8 cellular contexts compared by ENCODE assay signal in the genomic region with DNA sequence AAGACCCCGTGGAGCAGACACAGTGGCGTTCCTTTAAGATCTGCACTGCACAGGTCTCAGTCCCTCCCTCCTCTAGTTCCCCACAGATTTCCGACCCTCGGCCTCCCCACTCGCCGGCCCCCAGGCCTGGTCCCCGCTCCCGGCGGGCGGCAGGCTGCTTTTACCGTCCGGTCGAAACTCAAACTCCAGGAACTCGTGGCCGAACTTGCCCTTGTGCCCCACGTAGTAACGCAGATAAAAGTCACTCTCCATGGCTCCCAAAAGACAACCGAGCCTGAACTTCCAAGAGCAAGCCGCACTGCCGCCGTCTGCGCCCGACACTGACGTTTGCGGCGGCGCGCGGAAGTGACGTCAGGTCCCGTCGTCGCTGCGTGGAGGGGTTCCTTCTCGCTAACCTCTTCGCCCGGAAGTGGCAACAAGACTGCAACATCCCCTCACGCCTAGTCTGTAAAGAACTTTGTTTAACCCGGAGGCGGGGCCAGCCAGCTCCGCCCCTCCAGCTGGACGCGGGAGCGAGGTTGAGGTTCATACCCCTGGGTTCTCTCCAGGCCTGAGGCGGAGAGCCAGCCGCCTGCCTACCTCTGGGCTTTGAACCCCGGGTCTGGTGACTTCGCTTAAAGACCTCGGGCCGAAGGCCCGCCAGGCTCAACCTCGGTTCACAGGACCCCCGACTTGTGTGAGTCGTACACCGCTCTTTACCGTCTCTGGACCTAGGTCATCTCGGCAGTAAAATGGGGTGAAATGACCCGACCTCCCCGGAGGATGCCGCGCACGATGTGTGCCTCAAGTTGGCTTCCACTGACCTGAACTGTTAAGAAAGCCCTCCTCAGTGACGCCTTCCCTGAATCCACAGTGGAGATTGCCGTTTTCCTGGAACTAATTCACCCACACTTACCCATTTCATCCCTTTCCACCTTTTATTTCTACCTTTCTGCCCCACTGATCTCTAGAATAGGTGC. TPM values are rescaled to one million over a fixed set of nuclear protein-coding genes. Genes with fewer than 3 reads are reported as not detected.
DNase-seq lines count a peak whose midpoint lies in the region; ATAC-seq and TF ChIP-seq lines count a peak whose summit lies in the region.

A gene (minus strand): TSS at position 322 of the 959 bp plus-strand sequence. CDS start 70 bp downstream, at position 252.

- no peak for TF ChIP-seq CTCF in left ventricle myocardium inferior (IDR thresholded peaks at IDR 0.05; ENCODE audit: borderline replicate concordance)
- peak in 2 of 4 experiments; percentile 12 to 35 for TF ChIP-seq CTCF in prostate gland (IDR thresholded peaks at IDR 0.05)

- H3K27ac Mint-ChIP-seq in T-helper 17 cell: peak within 1 kb of the TSS; percentile 96

- H3K27me3 Mint-ChIP-seq in T-helper 17 cell: no peaks in the 10 kb centered on the region

- WGBS in prostate gland: 2% methylated on average over 60 of the region's 64 CpGs
- WGBS in urinary bladder: 3% methylated on average over 64 of the region's 64 CpGs

- H3K9me3 ChIP-seq in T-helper 17 cell (ENCODE audit: control insufficient read depth, low read length, poor library complexity, severe bottlenecking) (no peaks in the 10 kb centered on the region), left ventricle myocardium inferior (replicated peaks) (no peaks in the 10 kb centered on the region), prostate gland (no peaks in the 10 kb centered on the region)

- peak; percentile 73 for TF ChIP-seq POLR2A in GM15510 (IDR thresholded peaks at IDR 0.05; ENCODE audit: borderline replicate concordance, extremely low read depth, insufficient read length)
- peak; percentile 53 for TF ChIP-seq POLR2A in prostate gland (IDR thresholded peaks at IDR 0.05)

- H3K4me3 Mint-ChIP-seq in T-helper 17 cell: peak within 1 kb of the TSS; percentile 99

- peak; percentile 94 for DNase-seq in NCI-H1694 treated with DMSO at 0.1 percent for 48 hours (lab: John Stamatoyannopoulos, UW)
- peak; percentile 87 to 94 (median 88) for DNase-seq in T-helper 17 cell
- DNase-seq in amygdala (lab: John Stamatoyannopoulos, UW): peak; percentile 66 to 96 (median 90)
- DNase-seq in left ventricle myocardium inferior: peak; percentile 94
- DNase-seq in prostate gland (ENCODE audit: low spot score): peak; percentile 88

- H3K27ac ChIP-seq in left ventricle myocardium inferior (replicated peaks) (peak within 1 kb of the TSS; percentile 80), prostate gland (peak within 1 kb of the TSS; percentile 62 to 69), urinary bladder (ENCODE audit: low read depth) (peak within 1 kb of the TSS; percentile 43)

- H3K36me3 ChIP-seq in left ventricle myocardium inferior: peaks cover 29% of the 10 kb centered on the region
- H3K36me3 ChIP-seq in prostate gland: no peaks in the 10 kb centered on the region
- peaks cover 3% of the 10 kb centered on the region for H3K36me3 ChIP-seq in urinary bladder (ENCODE audit: insufficient read depth)

- H3K4me3 ChIP-seq in left ventricle myocardium inferior: peak within 1 kb of the TSS; percentile 90
- peak within 1 kb of the TSS; percentile 87 to 90 for H3K4me3 ChIP-seq in prostate gland
- peak within 1 kb of the TSS; percentile 67 for H3K4me3 ChIP-seq in urinary bladder (ENCODE audit: low read depth, low read length)

- intact Hi-C loops in left ventricle myocardium inferior (cut with micrococcal nuclease): no loop called here
- intact Hi-C loops in prostate gland (cut with DNase I): no loop called here

- H3K4me1 ChIP-seq in left ventricle myocardium inferior: peaks cover 35% of the 10 kb centered on the region
- H3K4me1 ChIP-seq in prostate gland (replicated peaks): no peaks in the 10 kb centered on the region
- H3K4me1 ChIP-seq in urinary bladder (ENCODE audit: insufficient read depth): no peaks in the 10 kb centered on the region

- H3K27me3 ChIP-seq in left ventricle myocardium inferior (ENCODE audit: low read depth) (no peaks in the 10 kb centered on the region), prostate gland (replicated peaks; ENCODE audit: insufficient read depth) (no peaks in the 10 kb centered on the region)

- peak; percentile 99 for ATAC-seq in HG02885 (IDR thresholded peaks at IDR 0.05; ENCODE audit: poor library complexity, unreplicated experiment)
- peak; percentile 98 for ATAC-seq in T-helper 17 cell

- peaks cover 13% of the 10 kb centered on the region for H3K36me3 Mint-ChIP-seq in T-helper 17 cell (ENCODE audit: low read depth)

- peaks cover 23% of the 10 kb centered on the region for H3K4me1 Mint-ChIP-seq in T-helper 17 cell

RNA-seq across cellular contexts. Expression of the gene that starts here (rescaled TPM):
- 10 to 100 TPM; 49.3 to 57.6 TPM for total RNA-seq in T-helper 17 cell
- total RNA-seq in left ventricle myocardium inferior: 29.5 TPM
- 10 to 100 TPM; 23.0 to 36.1 TPM for total RNA-seq in prostate gland
- 39.3 TPM for total RNA-seq in urinary bladder
- 73.2 TPM for polyA plus RNA-seq in urinary bladder

Comparison
In these comparisons a context has a peak if more than half of its experiments do, and no peak if none do; other contexts are left out.
1. Peak in every context shown above with its lines: DNase-seq, ATAC-seq, H3K4me3 ChIP-seq and H3K27ac ChIP-seq.